In the genomic region with DNA sequence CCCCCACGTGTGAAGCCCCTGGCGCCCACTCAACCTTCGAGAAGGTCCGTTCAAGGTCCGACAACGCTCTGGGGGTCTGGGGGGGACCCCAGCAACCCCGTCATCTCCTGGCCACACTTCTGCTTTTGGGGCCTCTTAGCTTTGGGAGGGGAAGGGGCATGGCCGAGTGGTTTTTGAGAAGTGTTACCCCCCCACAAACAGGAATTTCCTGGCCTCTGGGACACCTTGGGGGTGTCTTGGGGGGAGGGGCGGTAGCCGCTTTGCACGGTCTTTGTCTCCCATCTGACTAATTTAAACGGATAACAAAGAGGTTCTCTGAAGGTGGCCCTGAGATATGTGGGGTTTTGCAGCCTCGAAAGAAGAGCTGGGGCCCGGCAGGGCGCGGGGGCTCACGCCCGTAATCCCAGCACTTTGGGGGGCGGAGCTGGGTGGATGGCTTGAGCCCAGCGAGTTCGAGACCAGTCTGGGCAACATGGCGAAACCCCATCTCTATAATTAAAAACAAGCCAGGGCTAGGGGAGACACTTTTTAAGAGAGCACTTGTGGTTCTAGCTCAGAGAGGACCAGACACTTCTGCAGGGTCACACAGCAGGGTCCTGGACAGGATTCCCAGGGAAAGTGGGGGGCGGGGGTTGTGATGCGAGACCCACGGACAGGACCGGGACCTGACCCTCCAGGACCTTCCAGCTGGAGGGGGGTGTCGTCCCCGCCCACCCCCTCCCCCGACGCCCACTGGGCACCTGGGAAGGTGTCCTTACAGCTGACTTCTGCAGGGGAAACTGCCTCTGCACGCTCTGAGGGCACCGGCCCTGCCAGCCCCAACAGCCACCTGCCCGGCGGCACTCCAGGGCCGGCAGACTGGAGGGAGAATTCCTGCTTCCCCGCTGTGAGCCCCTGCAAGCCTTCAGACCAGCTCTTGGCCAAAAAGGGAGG, we compare ENCODE assay signal across 8 cellular contexts. TPM values are rescaled to one million over a fixed set of nuclear protein-coding genes. Genes with fewer than 3 reads are reported as not detected.
DNase-seq lines count a peak whose midpoint lies in the region; ATAC-seq, FAIRE-seq and TF ChIP-seq lines count a peak whose summit lies in the region.

No MANE protein-coding gene starts in this region.

- H3K4me3 ChIP-seq in MM.1S (ENCODE audit: low read length) (peak overlapping the region; percentile 99), GM12878 (peak overlapping the region; percentile 90), kidney (ENCODE audit: low read length in 2 of 2) (peak overlapping the region; percentile 58 to 84)

- H3K4me2 ChIP-seq in MM.1S (ENCODE audit: low read depth, low read length) (peak overlapping the region; percentile 97), GM12878 (ENCODE audit: control insufficient read depth, insufficient read depth) (peak overlapping the region; percentile 95)

- TF ChIP-seq RAD21 in GM12878 (IDR thresholded peaks at IDR 0.05; ENCODE audit: insufficient read depth, low read depth, low read length) = no peak

- SMC1A ChIA-PET in GM12878 (lab: Charles Lee; ENCODE audit: uncharacterized antibody, unreplicated experiment) = interaction anchor here (0.6 to 2.9 kb wide), 5 partner anchors 8 to 76 kb away, joined by 3 to 22 read pairs (median 4); partner anchors contain the start of genes ABCA7 and ARHGAP45

- no peak for TF ChIP-seq CTCF in MM.1S (IDR thresholded peaks at IDR 0.05; ENCODE audit: low read length)
- no peak for TF ChIP-seq CTCF in GM12878 (IDR thresholded peaks at IDR 0.05 in 2 of 3, conservative IDR thresholded peaks at IDR 0.05 in 1 of 3; ENCODE audit: control insufficient read depth in 2 of 3, extremely low read depth in 1 of 3, insufficient read depth in 1 of 3, low read depth in 3 of 3, low read length in 3 of 3)
- TF ChIP-seq CTCF in kidney (IDR thresholded peaks at IDR 0.05; ENCODE audit: borderline replicate concordance, extremely low read depth, insufficient read depth) = no peak

- H3K27me3 ChIP-seq in MM.1S (replicated peaks; ENCODE audit: insufficient read depth, low read length) (no peaks in the 10 kb centered on the region), GM12878 (replicated peaks in 1 of 2; ENCODE audit: control insufficient read depth in 2 of 2, insufficient read depth in 2 of 2, low read length in 1 of 2) (no peaks in the 10 kb centered on the region)

- peaks cover 4% of the 10 kb centered on the region; the same call in 1 of the 2 replicates for H3K4me1 ChIP-seq in MM.1S (ENCODE audit: low read length)
- H3K4me1 ChIP-seq in GM12878 (ENCODE audit: control insufficient read depth, insufficient read depth, low read length) = peaks cover 6% of the 10 kb centered on the region
- H3K4me1 ChIP-seq in kidney (ENCODE audit: control insufficient read depth in 1 of 2, insufficient read depth in 1 of 2, low read depth in 1 of 2, low read length in 2 of 2) = peaks cover 0 to 8% of the 10 kb centered on the region in 2 donors

- no peaks in the 10 kb centered on the region for H4K20me1 ChIP-seq in MM.1S (ENCODE audit: insufficient read depth, low read length)
- H4K20me1 ChIP-seq in GM12878 (ENCODE audit: control insufficient read depth, insufficient read depth) = 0 out of 2 replicates have a peak, but pooled peaks cover 4% of the 10 kb centered on the region

- TF ChIP-seq EP300 in GM12878 (IDR thresholded peaks at IDR 0.05; ENCODE audit: borderline replicate concordance in 1 of 2, control insufficient read depth in 1 of 2, low read depth in 2 of 2, low read length in 2 of 2) = no peak

- in situ Hi-C loops in GM12878 (cut with MboI) = no loop called here

- peaks cover 36% of the 10 kb centered on the region for H3F3A ChIP-seq in MM.1S (ENCODE audit: insufficient read depth, low read length)

- H2AFZ ChIP-seq in MM.1S (ENCODE audit: low read length) (peak overlapping the region; percentile 79), GM12878 (ENCODE audit: control insufficient read depth, low read depth, low read length) (no peak overlapping the region; the same call in 1 of the 2 replicates)

- H3K27ac ChIP-seq in MM.1S (ENCODE audit: low read length) = peak overlapping the region; percentile 62; the same call in 1 of the 2 replicates
- H3K27ac ChIP-seq in GM12878 (ENCODE audit: control insufficient read depth, insufficient read depth) = peak overlapping the region; percentile 92
- peak overlapping the region; percentile 95 to 96 for H3K27ac ChIP-seq in kidney (ENCODE audit: low read depth in 2 of 2, low read length in 2 of 2)

- POLR2A ChIA-PET in GM12878 (lab: Charles Lee) = interaction anchor here (0.5 to 4.7 kb wide), 19 partner anchors 8 to 239 kb away, joined by 3 to 83 read pairs (median 5); partner anchors contain the start of genes ABCA7, ARHGAP45 and GPX4

- no peaks in the 10 kb centered on the region for H3K9me2 ChIP-seq in MM.1S (replicated peaks; ENCODE audit: insufficient read depth, low read length)

- peaks cover 50% of the 10 kb centered on the region for H3K79me2 ChIP-seq in MM.1S (ENCODE audit: low read length)
- peaks cover 50% of the 10 kb centered on the region for H3K79me2 ChIP-seq in GM12878 (ENCODE audit: control insufficient read depth, insufficient read depth, low read length)

- ATAC-seq in GM12878 = peak; percentile 31
- no peak for ATAC-seq in HG03139 (IDR thresholded peaks at IDR 0.05; ENCODE audit: unreplicated experiment)
- ATAC-seq in HG02678 (IDR thresholded peaks at IDR 0.05; ENCODE audit: unreplicated experiment) = no peak

- 1% methylated on average over 32 of the region's 36 CpGs for WGBS in GM12878 (ENCODE audit: insufficient coverage, insufficient replicate concordance, low lambda C conversion rate, missing lambda C conversion rate)

- intact Hi-C loops in GM12878 (cut with micrococcal nuclease; ENCODE audit: unreplicated experiment) (no loop called here), kidney (cut with DNase I) (no loop called here)

- CTCF ChIA-PET in GM12878 (lab: Yijun Ruan, JAX) = interaction anchor here (0.6 to 2.3 kb wide), 6 partner anchors 10 to 212 kb away, joined by 3 to 11 read pairs (median 4); no protein-coding TSS in a partner anchor

- FAIRE-seq in GM12891 (lab: Jason Lieb, UNC) = peak; percentile 80
- peak; percentile 23 for FAIRE-seq in GM12878 (lab: Jason Lieb, UNC)
- FAIRE-seq in kidney (lab: Jason Lieb, UNC) = no peak

- RAD21 ChIA-PET in GM12878 (lab: Charles Lee; ENCODE audit: unreplicated experiment) = interaction anchor here (0.5 to 4.9 kb wide), 9 partner anchors 11 to 229 kb away, joined by 3 to 39 read pairs (median 3); partner anchors contain the start of genes ABCA7, ARHGAP45 and WDR18

- H3K9me3 ChIP-seq in MM.1S (replicated peaks; ENCODE audit: insufficient read depth, low read length) (no peaks in the 10 kb centered on the region), GM12878 (replicated peaks; ENCODE audit: control insufficient read depth, insufficient read depth, low read length) (no peaks in the 10 kb centered on the region), kidney (ENCODE audit: control insufficient read depth in 1 of 2, low read length in 2 of 2) (no peaks in the 10 kb centered on the region)

- H3K9ac ChIP-seq in MM.1S (ENCODE audit: low read length) (peak overlapping the region; percentile 76), GM12878 (ENCODE audit: control insufficient read depth, insufficient read depth, low read length) (peak overlapping the region; percentile 90), kidney (ENCODE audit: low read length in 2 of 2) (peak overlapping the region; percentile 54 to 91)

- no TSS peak for BruUV-seq in GM12878 (replicated peaks; lab: Mats Ljungman, UMichigan)

- H3K36me3 ChIP-seq in MM.1S (replicated peaks; ENCODE audit: insufficient read depth, low read length) (peaks cover 1% of the 10 kb centered on the region; the same call in 1 of the 2 replicates), GM12878 (ENCODE audit: control insufficient read depth in 2 of 2, insufficient read depth in 2 of 2, low read length in 1 of 2) (peaks cover 6 to 8% of the 10 kb centered on the region in 2 experiments), kidney (ENCODE audit: control insufficient read depth in 1 of 2, insufficient read depth in 2 of 2, low read length in 2 of 2) (peaks cover under 1 to 4% of the 10 kb centered on the region in 2 donors)

- TF ChIP-seq POLR2A in GM12891 (IDR thresholded peaks at IDR 0.05; ENCODE audit: low read depth, low read length) = no peak
- no peak for TF ChIP-seq POLR2A in GM12878 (IDR thresholded peaks at IDR 0.05; ENCODE audit: low read depth, low read length)

- DNase-seq in GM12891 (ENCODE audit: insufficient read length, low spot score) = no peak
- peak; percentile 52 for DNase-seq in MM.1S
- no peak for DNase-seq in GM12878 (ENCODE audit: low read depth, low spot score)
- DNase-seq in kidney = no peak
- DNase-seq in stimulated activated naive CD4-positive, alpha-beta T cell treated with Interleukin-2 at 50 U/mL for 16 hours (lab: John Stamatoyannopoulos, UW) = peak; percentile 18
- no peak for DNase-seq in NCI-H82 treated with DMSO at 0.1 percent for 48 hours (lab: John Stamatoyannopoulos, UW; ENCODE audit: unreplicated experiment)

RNA-seq across cellular contexts. Expression of gene CNN2, which starts 0.9 kb away (rescaled TPM):
- 101 TPM for polyA plus RNA-seq in GM12891 (2012; ENCODE audit: low read depth, missing spikeins)
- 28.5 and 30.8 TPM in 2 replicates for total RNA-seq in GM12878 (2013; cell fraction: nucleolus; rRNA removed)
- total RNA-seq in GM12878 (2014; rRNA removed) (154 and 195 TPM in 2 replicates), GM12878 (2014; rRNA removed; fragmentation: Illumina TruSeq; extraction: Trizol) (95.8 and 115 TPM in 2 replicates), GM12878 (2021) (289 and 311 TPM in 2 replicates), kidney (131 TPM)
- 64.3 TPM for polyA plus RNA-seq in GM12878 (2011; ENCODE audit: low read depth)
- polyA plus RNA-seq in GM12878 (2011; rRNA removed) (28.6 and 54.2 TPM in 2 replicates), GM12878 (2014; fragmentation: Illumina TruSeq; extraction: Trizol) (60.1 and 168 TPM in 2 replicates), GM12878 (2014; fragmentation: Nextera tagmentation; extraction: Ambion mirVana) (10 to 100 TPM; 34.7 to 42.5 TPM), GM12878 (2014; rRNA removed) (177 and 213 TPM in 2 replicates), GM12878 (2016; fragmentation: Nextera tagmentation; extraction: Ambion mirVana) (100 to 1,000 TPM; 269 to 273 TPM), kidney (ENCODE audit: insufficient read depth, low read depth, low replicate concordance) (64.1 TPM)
- polyA plus RNA-seq in GM12878 (2011; cell fraction: cytosol; rRNA removed) = 104 and 118 TPM in 2 replicates
- polyA plus RNA-seq in GM12878 (2011; cell fraction: nucleus; rRNA removed) = 80.2 and 133 TPM in 2 replicates
- 117 and 149 TPM in 2 replicates for polyA plus RNA-seq in GM12878 (2012)
- polyA minus RNA-seq in GM12878 (2011; rRNA and poly(A)+ RNA removed) = 71.8 and 98.5 TPM in 2 replicates
- polyA minus RNA-seq in GM12878 (2011; cell fraction: cytosol; rRNA and poly(A)+ RNA removed) = 91.4 and 128 TPM in 2 replicates
- polyA minus RNA-seq in GM12878 (2011; cell fraction: nucleus; rRNA and poly(A)+ RNA removed) = 14.9 and 31.0 TPM in 2 replicates

RNA-seq across cellular contexts. Expression of gene RNU6-2, which starts 6.0 kb away (rescaled TPM):
- not detected for polyA plus RNA-seq in GM12891 (2012; ENCODE audit: low read depth, missing spikeins)
- total RNA-seq in GM12878 (2013; cell fraction: nucleolus; rRNA removed) = not detected in 2 replicates
- total RNA-seq in GM12878 (2014; rRNA removed) = not detected in 2 replicates
- total RNA-seq in GM12878 (2014; rRNA removed; fragmentation: Illumina TruSeq; extraction: Trizol) = not detected in 2 replicates
- not detected in 2 replicates for total RNA-seq in GM12878 (2021)
- polyA plus RNA-seq in GM12878 (2011; ENCODE audit: low read depth) = not detected
- not detected in 2 replicates for polyA plus RNA-seq in GM12878 (2011; rRNA removed)
- not detected in 2 replicates for polyA plus RNA-seq in GM12878 (2011; cell fraction: cytosol; rRNA removed)
- not detected in 2 replicates for polyA plus RNA-seq in GM12878 (2011; cell fraction: nucleus; rRNA removed)
- polyA plus RNA-seq in GM12878 (2012) = not detected in 2 replicates
- polyA plus RNA-seq in GM12878 (2014; fragmentation: Illumina TruSeq; extraction: Trizol) = not detected in 2 replicates
- not detected for polyA plus RNA-seq in GM12878 (2014; fragmentation: Nextera tagmentation; extraction: Ambion mirVana)
- not detected in 2 replicates for polyA plus RNA-seq in GM12878 (2014; rRNA removed)
- polyA plus RNA-seq in GM12878 (2016; fragmentation: Nextera tagmentation; extraction: Ambion mirVana) = not detected
- 1,322 TPM in 1 of 2 replicates, not detected in the other for polyA minus RNA-seq in GM12878 (2011; rRNA and poly(A)+ RNA removed)
- polyA minus RNA-seq in GM12878 (2011; cell fraction: cytosol; rRNA and poly(A)+ RNA removed) = not detected in 2 replicates
- polyA minus RNA-seq in GM12878 (2011; cell fraction: nucleus; rRNA and poly(A)+ RNA removed) = under 0.01 TPM in 1 of 2 replicates, not detected in the other
- not detected for total RNA-seq in kidney
- polyA plus RNA-seq in kidney (ENCODE audit: insufficient read depth, low read depth, low replicate concordance) = not detected

RNA-seq across cellular contexts. Expression of gene TMEM259, which starts 6.4 kb away (rescaled TPM):
- polyA plus RNA-seq in GM12891 (2012; ENCODE audit: low read depth, missing spikeins) = 82.3 TPM
- 180 and 203 TPM in 2 replicates for total RNA-seq in GM12878 (2013; cell fraction: nucleolus; rRNA removed)
- total RNA-seq in GM12878 (2014; rRNA removed) (120 and 143 TPM in 2 replicates), GM12878 (2014; rRNA removed; fragmentation: Illumina TruSeq; extraction: Trizol) (28.6 and 32.3 TPM in 2 replicates), GM12878 (2021) (144 and 155 TPM in 2 replicates), kidney (180 TPM)
- 27.3 TPM for polyA plus RNA-seq in GM12878 (2011; ENCODE audit: low read depth)
- polyA plus RNA-seq in GM12878 (2011; rRNA removed) (35.7 and 77.7 TPM in 2 replicates), GM12878 (2014; fragmentation: Illumina TruSeq; extraction: Trizol) (10.5 and 33.2 TPM in 2 replicates), GM12878 (2014; fragmentation: Nextera tagmentation; extraction: Ambion mirVana) (under 1 TPM; 0.43 to 0.86 TPM), GM12878 (2014; rRNA removed) (184 and 247 TPM in 2 replicates), GM12878 (2016; fragmentation: Nextera tagmentation; extraction: Ambion mirVana) (10 to 100 TPM; 54.4 to 69.6 TPM), kidney (ENCODE audit: insufficient read depth, low read depth, low replicate concordance) (129 TPM)
- polyA plus RNA-seq in GM12878 (2011; cell fraction: cytosol; rRNA removed) = 90.0 and 162 TPM in 2 replicates
- 970 and 990 TPM in 2 replicates for polyA plus RNA-seq in GM12878 (2011; cell fraction: nucleus; rRNA removed)
- 108 and 115 TPM in 2 replicates for polyA plus RNA-seq in GM12878 (2012)
- polyA minus RNA-seq in GM12878 (2011; rRNA and poly(A)+ RNA removed) = 44.8 and 49.7 TPM in 2 replicates
- polyA minus RNA-seq in GM12878 (2011; cell fraction: cytosol; rRNA and poly(A)+ RNA removed) = 18.7 and 26.3 TPM in 2 replicates
- 57.7 and 78.5 TPM in 2 replicates for polyA minus RNA-seq in GM12878 (2011; cell fraction: nucleus; rRNA and poly(A)+ RNA removed)

RNA-seq across cellular contexts. Expression of gene ABCA7, which starts 12.6 kb away (rescaled TPM):
- polyA plus RNA-seq in GM12891 (2012; ENCODE audit: low read depth, missing spikeins) = 13.2 TPM
- 50.3 and 55.4 TPM in 2 replicates for total RNA-seq in GM12878 (2013; cell fraction: nucleolus; rRNA removed)
- total RNA-seq in GM12878 (2014; rRNA removed) = 14.9 and 18.1 TPM in 2 replicates
- total RNA-seq in GM12878 (2014; rRNA removed; fragmentation: Illumina TruSeq; extraction: Trizol) = 5.6 and 7.6 TPM in 2 replicates
- 38.7 and 49.5 TPM in 2 replicates for total RNA-seq in GM12878 (2021)
- 16.4 TPM for polyA plus RNA-seq in GM12878 (2011; ENCODE audit: low read depth)
- 3.3 and 5.5 TPM in 2 replicates for polyA plus RNA-seq in GM12878 (2011; rRNA removed)
- 7.0 and 10.0 TPM in 2 replicates for polyA plus RNA-seq in GM12878 (2011; cell fraction: cytosol; rRNA removed)
- polyA plus RNA-seq in GM12878 (2011; cell fraction: nucleus; rRNA removed) = 81.6 and 107 TPM in 2 replicates
- polyA plus RNA-seq in GM12878 (2012) = 15.2 and 21.6 TPM in 2 replicates
- polyA plus RNA-seq in GM12878 (2014; fragmentation: Illumina TruSeq; extraction: Trizol) = 4.6 and 11.4 TPM in 2 replicates
- polyA plus RNA-seq in GM12878 (2014; fragmentation: Nextera tagmentation; extraction: Ambion mirVana) = 1 to 10 TPM; 1.0 to 2.9 TPM
- 26.9 and 36.5 TPM in 2 replicates for polyA plus RNA-seq in GM12878 (2014; rRNA removed)
- 10 to 100 TPM; 22.0 to 22.1 TPM for polyA plus RNA-seq in GM12878 (2016; fragmentation: Nextera tagmentation; extraction: Ambion mirVana)
- 4.3 and 9.4 TPM in 2 replicates for polyA minus RNA-seq in GM12878 (2011; rRNA and poly(A)+ RNA removed)
- polyA minus RNA-seq in GM12878 (2011; cell fraction: cytosol; rRNA and poly(A)+ RNA removed) = 5.8 and 7.9 TPM in 2 replicates
- polyA minus RNA-seq in GM12878 (2011; cell fraction: nucleus; rRNA and poly(A)+ RNA removed) = 24.3 and 39.7 TPM in 2 replicates
- total RNA-seq in kidney = 20.4 TPM
- 11.7 TPM for polyA plus RNA-seq in kidney (ENCODE audit: insufficient read depth, low read depth, low replicate concordance)

RNA-seq across cellular contexts. Expression of gene GRIN3B, which starts 27.1 kb away (rescaled TPM):
- 0.06 TPM for polyA plus RNA-seq in GM12891 (2012; ENCODE audit: low read depth, missing spikeins)
- 0.15 and 0.17 TPM in 2 replicates for total RNA-seq in GM12878 (2013; cell fraction: nucleolus; rRNA removed)
- total RNA-seq in GM12878 (2014; rRNA removed) (not detected in 2 replicates), GM12878 (2014; rRNA removed; fragmentation: Illumina TruSeq; extraction: Trizol) (not detected in 2 replicates), GM12878 (2021) (0.15 TPM in 1 of 2 replicates, not detected in the other), kidney (0.44 TPM)
- not detected for polyA plus RNA-seq in GM12878 (2011; ENCODE audit: low read depth)
- polyA plus RNA-seq in GM12878 (2011; rRNA removed) (not detected in 2 replicates), GM12878 (2014; fragmentation: Illumina TruSeq; extraction: Trizol) (not detected in 2 replicates), GM12878 (2014; fragmentation: Nextera tagmentation; extraction: Ambion mirVana) (not detected), GM12878 (2014; rRNA removed) (not detected in 2 replicates), GM12878 (2016; fragmentation: Nextera tagmentation; extraction: Ambion mirVana) (not detected), kidney (ENCODE audit: insufficient read depth, low read depth, low replicate concordance) (0.15 TPM)
- polyA plus RNA-seq in GM12878 (2011; cell fraction: cytosol; rRNA removed) = 0.20 TPM in 1 of 2 replicates, not detected in the other
- 0.04 and 0.10 TPM in 2 replicates for polyA plus RNA-seq in GM12878 (2011; cell fraction: nucleus; rRNA removed)
- polyA plus RNA-seq in GM12878 (2012) = 0.11 and 0.26 TPM in 2 replicates
- polyA minus RNA-seq in GM12878 (2011; rRNA and poly(A)+ RNA removed) = not detected in 2 replicates
- not detected in 2 replicates for polyA minus RNA-seq in GM12878 (2011; cell fraction: cytosol; rRNA and poly(A)+ RNA removed)
- polyA minus RNA-seq in GM12878 (2011; cell fraction: nucleus; rRNA and poly(A)+ RNA removed) = not detected in 2 replicates

Comparison
In these comparisons a context has a peak if more than half of its experiments do, and no peak if none do; other contexts are left out.
1. DNase-seq: peak in MM.1S (single experiment) and stimulated activated naive CD4-positive, alpha-beta T cell treated with Interleukin-2 at 50 U/mL for 16 hours (single experiment); none in GM12891 (single experiment), GM12878 (single experiment), kidney (single experiment) and NCI-H82 treated with DMSO at 0.1 percent for 48 hours (single experiment).
2. Peak in every context shown above with its lines, with median percentiles within 50 percentile points of each other: H3K27ac ChIP-seq, H3K4me3 ChIP-seq and H3K9ac ChIP-seq.